1 cellular context compared by ENCODE assay signal in genomic region chr16:57394444-57394843, GRCh38.
A peak's percentile ranks its signal among the peaks of the same experiment; 100 is the strongest.
TF ChIP-seq lines count a peak whose summit lies in the region.

No MANE protein-coding gene starts in this region.

TF ChIP-seq in HEK293, 187 proteins besides CTCF, POLR2A, EP300 and RAD21 (continued from another document):
- 0 out of 2 replicates have a peak, but pooled peaks have one; percentile 24 for TF ChIP-seq ZBTB44 (tag by site-specific recombination; IDR thresholded peaks at IDR 0.05)
